In genomic region chr6:158717341-158718328, GRCh38 we compare ENCODE assay signal across 8 cellular contexts.
DNase-seq lines count a peak whose midpoint lies in the region; ATAC-seq lines count a peak whose summit lies in the region.

No MANE protein-coding gene starts in this region.

- peak overlapping the region; percentile 74 for H3K4me3 Mint-ChIP-seq in memory B cell

- ATAC-seq in GM18508 (IDR thresholded peaks at IDR 0.05; ENCODE audit: insufficient read depth, unreplicated experiment) (peak; percentile 44), GM21423 (IDR thresholded peaks at IDR 0.05; ENCODE audit: unreplicated experiment) (peak; percentile 62), HG03442 (IDR thresholded peaks at IDR 0.05; ENCODE audit: unreplicated experiment) (peak; percentile 57), memory B cell (ENCODE audit: low read depth) (peak; percentile 55)

- H3K9me3 Mint-ChIP-seq in memory B cell: no peaks in the 10 kb centered on the region

- peaks cover 4% of the 10 kb centered on the region for H3K36me3 Mint-ChIP-seq in memory B cell

- H3K27ac Mint-ChIP-seq in memory B cell: peak overlapping the region; percentile 99

- peaks cover 53% of the 10 kb centered on the region for H3K4me1 Mint-ChIP-seq in memory B cell

- no peaks in the 10 kb centered on the region for H3K27me3 Mint-ChIP-seq in memory B cell

- DNase-seq in memory B cell (ENCODE audit: low spot score in 2 of 2) (peak in 1 of 2 donors; percentile 41), hypothalamus (lab: John Stamatoyannopoulos, UW) (no peak), NCI-H2107 (lab: John Stamatoyannopoulos, UW) (no peak), nucleus accumbens (lab: John Stamatoyannopoulos, UW) (no peak)
- DNase-seq in activated CD4-positive, CD25-positive, alpha-beta regulatory T cell treated with anti-CD3 and anti-CD28 coated beads, Interleukin-2, amount 50 U/mL, for 72 hours: no peak
